In the genomic region with DNA sequence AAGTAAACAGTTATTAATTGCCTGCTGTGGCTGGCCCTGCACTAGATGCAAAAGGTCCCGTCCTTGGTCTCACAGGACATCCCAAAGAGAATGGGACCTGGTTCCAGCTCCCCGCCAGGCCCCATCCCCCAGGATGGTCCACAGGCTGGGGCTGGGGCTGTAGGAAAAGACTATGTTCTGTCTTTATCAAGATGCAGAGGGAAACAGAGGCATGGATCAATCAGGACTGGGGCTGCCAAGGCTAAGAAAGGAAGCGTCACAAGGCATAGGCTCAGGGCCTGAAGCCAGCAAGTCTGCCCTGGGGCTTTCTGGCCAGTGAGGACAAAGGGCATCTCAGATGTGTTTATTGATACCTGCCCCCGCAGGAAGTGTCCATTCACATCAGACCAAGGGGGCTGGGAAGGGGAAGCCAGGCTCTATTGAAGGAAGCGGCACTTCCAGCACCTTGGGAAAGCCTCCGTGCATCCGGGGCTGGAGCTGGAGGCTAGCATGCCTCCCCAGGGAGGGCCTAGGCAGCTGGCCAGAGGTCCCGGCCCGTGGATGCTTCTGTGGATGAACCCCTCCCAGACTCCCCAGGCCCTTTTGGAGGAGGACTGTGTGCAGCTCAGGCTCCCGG, we compare ENCODE assay signal across 11 cellular contexts. TPM values are rescaled to one million over a fixed set of nuclear protein-coding genes. Genes with fewer than 3 reads are reported as not detected.
A peak's percentile ranks its signal among the peaks of the same experiment; 100 is the strongest.
DNase-seq lines count a peak whose midpoint lies in the region; ATAC-seq, FAIRE-seq and TF ChIP-seq lines count a peak whose summit lies in the region.
"Had no signal": no experiment of that assay in that cellular context is flagged by ENCODE, and none has a peak within 500 bp of the region (broad histone marks: within the 10 kb centered on the region; RNA-seq: fewer than 3 reads in every experiment).

No MANE protein-coding gene starts in this region.

- H4K20me1 ChIP-seq in endothelial cell of umbilical vein (replicated peaks; ENCODE audit: control insufficient read depth, extremely low read depth, insufficient read depth, low read length) = no peaks in the 10 kb centered on the region

- H3K36me3 Mint-ChIP-seq in naive thymus-derived CD8-positive, alpha-beta T cell = peaks cover 0 to 66% (median 20%) of the 10 kb centered on the region in 3 donors

- TF ChIP-seq POLR2A in Peyer's patch (IDR thresholded peaks at IDR 0.05) (peak; percentile 38 to 55), endothelial cell of umbilical vein (IDR thresholded peaks at IDR 0.05; ENCODE audit: low read depth, low read length) (no peak)

- DNase-seq in AG04450 (ENCODE audit: low read depth, low spot score) (no peak), Peyer's patch (peak in 2 of 3 donors; percentile 81 to 85), endothelial cell of umbilical vein (ENCODE audit: low read depth, low spot score) (peak; percentile 43), NCI-H2107 (lab: John Stamatoyannopoulos, UW) (no peak), T-helper 9 cell (no peak)
- no peak for DNase-seq in naive thymus-derived CD8-positive, alpha-beta T cell
- DNase-seq: activated CD4-positive, alpha-beta T cell treated with anti-CD3 and anti-CD28 coated beads for 48 hours had no signal

- TF ChIP-seq CTCF in AG04450 (IDR thresholded peaks at IDR 0.05; ENCODE audit: low read depth, low read length) (no peak), Peyer's patch (IDR thresholded peaks at IDR 0.05) (no peak), endothelial cell of umbilical vein (IDR thresholded peaks at IDR 0.05; ENCODE audit: extremely low read depth in 1 of 2, insufficient read depth in 1 of 2, low read depth in 1 of 2, low read length in 2 of 2) (no peak)

- FAIRE-seq in endothelial cell of umbilical vein (lab: Jason Lieb, UNC) = peak; percentile 88
- FAIRE-seq: G401.6 had no signal

- H3K9me1 ChIP-seq in endothelial cell of umbilical vein (replicated peaks; ENCODE audit: control insufficient read depth, extremely low read depth, insufficient read depth, low read length) = no peaks in the 10 kb centered on the region

- H3K36me3 ChIP-seq in Peyer's patch (no peaks in the 10 kb centered on the region), endothelial cell of umbilical vein (ENCODE audit: control insufficient read depth in 2 of 2, extremely low read depth in 1 of 2, insufficient read depth in 2 of 2, low read length in 2 of 2) (no peaks in the 10 kb centered on the region)

- H3K4me3 Mint-ChIP-seq in naive thymus-derived CD8-positive, alpha-beta T cell = peak overlapping the region; percentile 68 to 94 (median 84)

- intact Hi-C loops in endothelial cell of umbilical vein (cut with micrococcal nuclease) = loop anchor here (2.0 kb wide), 2 partner anchors 19 to 43 kb away; no protein-coding TSS in a partner anchor

- H3K27ac Mint-ChIP-seq in naive thymus-derived CD8-positive, alpha-beta T cell = peak overlapping the region; percentile 91 to 98 (median 96)

- peak overlapping the region; percentile 45 for H3K9ac ChIP-seq in endothelial cell of umbilical vein (replicated peaks; ENCODE audit: extremely low read depth, insufficient read depth, low read length)

- dilution Hi-C loops in endothelial cell of umbilical vein (cut with MboI; ENCODE audit: extremely low pct_ligation_motif_present, low sequenced_read_pairs) = no loop called here

- no peaks in the 10 kb centered on the region for H3K27me3 Mint-ChIP-seq in naive thymus-derived CD8-positive, alpha-beta T cell

- no peaks in the 10 kb centered on the region; the same call in 1 of the 2 replicates for H3K9me3 ChIP-seq in AG04450 (ENCODE audit: control insufficient read depth, insufficient read depth, low read length)
- no peaks in the 10 kb centered on the region for H3K9me3 ChIP-seq in Peyer's patch
- no peaks in the 10 kb centered on the region for H3K9me3 ChIP-seq in endothelial cell of umbilical vein (replicated peaks; ENCODE audit: control insufficient read depth, insufficient read depth, low read length)

- H3K4me3 ChIP-seq in AG04450 (ENCODE audit: low read depth, low read length) = no peak overlapping the region
- peak overlapping the region in 3 of 4 donors; percentile 4 to 30 (median 24) for H3K4me3 ChIP-seq in Peyer's patch
- no peak overlapping the region for H3K4me3 ChIP-seq in endothelial cell of umbilical vein (replicated peaks in 1 of 3; ENCODE audit: insufficient read depth in 1 of 3, low read depth in 1 of 3, low read length in 3 of 3)

- CTCF ChIA-PET in AG04450 (lab: Charles Lee) (interaction anchor here (1.3 to 1.5 kb wide), 3 partner anchors 59 to 158 kb away, joined by 3 to 9 read pairs (median 5); no protein-coding TSS in a partner anchor), endothelial cell of umbilical vein (lab: Charles Lee) (interaction anchor here (0.5 to 2.3 kb wide), 9 partner anchors 10 to 197 kb away, joined by 3 to 10 read pairs (median 5); no protein-coding TSS in a partner anchor)

- peak overlapping the region; percentile 18 for H3K4me2 ChIP-seq in endothelial cell of umbilical vein (ENCODE audit: insufficient read depth, low read length)

- H3K27ac ChIP-seq in AG04450 (ENCODE audit: low read depth, low read length) = peak overlapping the region; percentile 95
- H3K27ac ChIP-seq in Peyer's patch = peak overlapping the region; percentile 84 to 99 (median 90)
- H3K27ac ChIP-seq in endothelial cell of umbilical vein (ENCODE audit: insufficient read depth, low read depth, low read length) = peak overlapping the region; percentile 79

- peaks cover 21 to 86% (median 60%) of the 10 kb centered on the region in 4 donors for H3K4me1 ChIP-seq in Peyer's patch
- peaks cover 37% of the 10 kb centered on the region for H3K4me1 ChIP-seq in endothelial cell of umbilical vein (ENCODE audit: control insufficient read depth, extremely low read depth, insufficient read depth, low read length)

- POLR2A ChIA-PET in AG04450 (lab: Yijun Ruan, JAX) = interaction anchor here (1.0 to 1.8 kb wide), 6 partner anchors 9 to 93 kb away, joined by 3 to 8 read pairs (median 4); no protein-coding TSS in a partner anchor
- POLR2A ChIA-PET in endothelial cell of umbilical vein (lab: Charles Lee) = interaction anchor here (1.1 kb wide), 1 partner anchor 10 kb away, joined by 3 read pairs; no protein-coding TSS in a partner anchor
- POLR2A ChIA-PET in naive thymus-derived CD8-positive, alpha-beta T cell (lab: Charles Lee) = interaction anchor here (0.5 to 25.4 kb wide), 6 partner anchors 9 to 103 kb away, joined by 3 to 1679 read pairs (median 58); partner anchors contain the start of gene C10orf105

- H3K9me3 Mint-ChIP-seq in naive thymus-derived CD8-positive, alpha-beta T cell = no peaks in the 10 kb centered on the region

- H3K27me3 ChIP-seq in AG04450 (ENCODE audit: control insufficient read depth, insufficient read depth, low read length) (no peaks in the 10 kb centered on the region), Peyer's patch (no peaks in the 10 kb centered on the region), endothelial cell of umbilical vein (ENCODE audit: control insufficient read depth in 2 of 2, insufficient read depth in 2 of 2, low read length in 2 of 2) (no peaks in the 10 kb centered on the region)

- peaks cover 45 to 96% (median 86%) of the 10 kb centered on the region in 4 donors for H3K4me1 Mint-ChIP-seq in naive thymus-derived CD8-positive, alpha-beta T cell

- peak overlapping the region; percentile 58 for H2AFZ ChIP-seq in endothelial cell of umbilical vein (ENCODE audit: low read depth, low read length)

- no TSS peak for BruUV-seq in endothelial cell of umbilical vein (replicated peaks; lab: Mats Ljungman, UMichigan)

- no peak for ATAC-seq in naive thymus-derived CD8-positive, alpha-beta T cell
- no peak for ATAC-seq in GM19351 (IDR thresholded peaks at IDR 0.05; ENCODE audit: unreplicated experiment)
- ATAC-seq in GM21723 (IDR thresholded peaks at IDR 0.05; ENCODE audit: unreplicated experiment) = no peak

- H3K79me2 ChIP-seq in endothelial cell of umbilical vein (ENCODE audit: control insufficient read depth, insufficient read depth, low read length) = no peaks in the 10 kb centered on the region

TF ChIP-seq in endothelial cell of umbilical vein, 7 proteins besides CTCF, POLR2A, EP300 and RAD21 (continues in another document):
- TF ChIP-seq JUN (IDR thresholded peaks at IDR 0.05; ENCODE audit: borderline replicate concordance, insufficient read depth, insufficient read length, low read depth) (no peak), POLR2AphosphoS5 (IDR thresholded peaks at IDR 0.05; ENCODE audit: insufficient read depth, low read depth, low read length) (peak; percentile 62)

RNA-seq across cellular contexts. Expression of gene VSIR, which starts 5.8 kb away (rescaled TPM):
- 22.1 and 32.1 TPM in 2 replicates for polyA plus RNA-seq in AG04450 (2011; rRNA removed)
- 14.1 and 22.3 TPM in 2 replicates for polyA minus RNA-seq in AG04450 (2011; rRNA and poly(A)+ RNA removed)
- total RNA-seq in Peyer's patch = 100 to 1,000 TPM in 3 of 4 donors, 10 to 100 TPM in 1; 38.0 to 169 (median 127) TPM
- total RNA-seq in endothelial cell of umbilical vein = 4.9 and 5.1 TPM in 2 replicates
- 6.3 and 8.0 TPM in 2 replicates for polyA plus RNA-seq in endothelial cell of umbilical vein
- 4.9 and 5.5 TPM in 2 replicates for polyA plus RNA-seq in endothelial cell of umbilical vein (2011; cell fraction: cytosol; rRNA removed)
- 3.7 and 5.2 TPM in 2 replicates for polyA plus RNA-seq in endothelial cell of umbilical vein (2011; cell fraction: nucleus; rRNA removed)
- polyA plus RNA-seq in endothelial cell of umbilical vein (2012) = 5.5 and 6.3 TPM in 2 replicates
- polyA minus RNA-seq in endothelial cell of umbilical vein = 3.4 and 4.7 TPM in 2 replicates
- polyA minus RNA-seq in endothelial cell of umbilical vein (2011; cell fraction: cytosol; rRNA and poly(A)+ RNA removed) = 4.0 TPM
- polyA minus RNA-seq in endothelial cell of umbilical vein (2011; cell fraction: nucleus; rRNA and poly(A)+ RNA removed) = 4.3 and 5.4 TPM in 2 replicates
- 100 to 1,000 TPM; 102 to 114 TPM for total RNA-seq in naive thymus-derived CD8-positive, alpha-beta T cell
- polyA plus RNA-seq in naive thymus-derived CD8-positive, alpha-beta T cell = 100 to 1,000 TPM; 211 to 343 (median 262) TPM
- polyA plus RNA-seq: neural cell had no signal

RNA-seq across cellular contexts. Expression of gene C10orf105, which starts 48.0 kb away (rescaled TPM):
- polyA plus RNA-seq in AG04450 (2011; rRNA removed) (0.01 TPM in 1 of 2 replicates, not detected in the other), endothelial cell of umbilical vein (not detected in 2 replicates)
- not detected in 2 replicates for polyA minus RNA-seq in AG04450 (2011; rRNA and poly(A)+ RNA removed)
- total RNA-seq in Peyer's patch (under 1 TPM in 1 of 4 donors, not detected in 3; 0.27 TPM), endothelial cell of umbilical vein (not detected in 2 replicates)
- not detected in 2 replicates for polyA plus RNA-seq in endothelial cell of umbilical vein (2011; cell fraction: cytosol; rRNA removed)
- not detected in 2 replicates for polyA plus RNA-seq in endothelial cell of umbilical vein (2011; cell fraction: nucleus; rRNA removed)
- not detected in 2 replicates for polyA plus RNA-seq in endothelial cell of umbilical vein (2012)
- not detected in 2 replicates for polyA minus RNA-seq in endothelial cell of umbilical vein
- polyA minus RNA-seq in endothelial cell of umbilical vein (2011; cell fraction: cytosol; rRNA and poly(A)+ RNA removed) = not detected
- not detected in 2 replicates for polyA minus RNA-seq in endothelial cell of umbilical vein (2011; cell fraction: nucleus; rRNA and poly(A)+ RNA removed)
- total RNA-seq in naive thymus-derived CD8-positive, alpha-beta T cell = under 1 TPM; 0.21 to 0.25 TPM
- polyA plus RNA-seq in naive thymus-derived CD8-positive, alpha-beta T cell = under 1 TPM in 1 of 3 donors, not detected in 2; 0.10 TPM

Comparison
In these comparisons a context has a peak if more than half of its experiments do, and no peak if none do; other contexts are left out.
1. DNase-seq: peak in Peyer's patch (2 of 3) and endothelial cell of umbilical vein (single experiment); none in AG04450 (single experiment), naive thymus-derived CD8-positive, alpha-beta T cell (0 of 10), NCI-H2107 (single experiment) and T-helper 9 cell (single experiment).
2. H3K4me3 ChIP-seq: peak in Peyer's patch (3 of 4); none in AG04450 (single experiment) and endothelial cell of umbilical vein (0 of 3).
3. Peak in every context shown above with its lines, with median percentiles within 50 percentile points of each other: H3K27ac ChIP-seq.